Comparison of ENCODE assay signal across 17 cellular contexts in genomic region chr17:32103476-32104113, GRCh38. TPM values are rescaled to one million over a fixed set of nuclear protein-coding genes. Genes with fewer than 3 reads are reported as not detected.
A peak's percentile ranks its signal among the peaks of the same experiment; 100 is the strongest.
DNase-seq lines count a peak whose midpoint lies in the region; ATAC-seq and TF ChIP-seq lines count a peak whose summit lies in the region.
"Had no signal": no experiment of that assay in that cellular context is flagged by ENCODE, and none has a peak within 500 bp of the region (broad histone marks: within the 10 kb centered on the region; RNA-seq: fewer than 3 reads in every experiment).

No MANE protein-coding gene starts in this region.

- H3K27me3 ChIP-seq in brain microvascular endothelial cell (replicated peaks): no peaks in the 10 kb centered on the region
- H3K27me3 ChIP-seq: vagina had no signal

- peaks cover 1% of the 10 kb centered on the region for H3K27me3 Mint-ChIP-seq in activated CD4-positive, alpha-beta memory T cell treated with anti-CD3 and anti-CD28 coated beads, Interleukin-2, amount 10 ng/mL, durations not matched to agents 7 days and 5 days
- no peaks in the 10 kb centered on the region for H3K27me3 Mint-ChIP-seq in activated CD4-positive, alpha-beta memory T cell treated with anti-CD3 and anti-CD28 coated beads for 36 hours
- no peaks in the 10 kb centered on the region for H3K27me3 Mint-ChIP-seq in natural killer cell treated with Interleukin-12 subunit alpha and Interleukin-12 subunit beta and Interleukin-15 and Interleukin-18, amount 100 ng/mL, for 72 hours

- POLR2A ChIA-PET in activated CD4-positive, alpha-beta memory T cell treated with anti-CD3 and anti-CD28 coated beads, Interleukin-2, amount 10 ng/mL, durations not matched to agents 7 days and 5 days (lab: Charles Lee): interaction anchor here (1.1 kb wide), 1 partner anchor 24 kb away, joined by 3 read pairs; no protein-coding TSS in a partner anchor
- POLR2A ChIA-PET in activated CD4-positive, alpha-beta memory T cell treated with anti-CD3 and anti-CD28 coated beads for 36 hours (lab: Charles Lee): no interaction called here

- H3K27ac ChIP-seq in brain microvascular endothelial cell: peak overlapping the region; percentile 62
- H3K27ac ChIP-seq: lower lobe of right lung, SK-N-MC, vagina had no signal

- in situ Hi-C loops in brain microvascular endothelial cell (cut with HindIII; ENCODE audit: low pct_ligation_motif_present, low sequenced_read_pairs): no loop called here

- CTCF ChIA-PET in activated CD4-positive, alpha-beta memory T cell treated with anti-CD3 and anti-CD28 coated beads, Interleukin-2, amount 10 ng/mL, durations not matched to agents 7 days and 5 days (lab: Charles Lee): interaction anchor here (0.9 to 1.1 kb wide), 2 partner anchors 25 to 32 kb away, joined by 3 to 4 read pairs; no protein-coding TSS in a partner anchor
- CTCF ChIA-PET in activated CD4-positive, alpha-beta memory T cell treated with anti-CD3 and anti-CD28 coated beads for 36 hours (lab: Charles Lee): no interaction called here

- H3K36me3 ChIP-seq in brain microvascular endothelial cell (replicated peaks): no peaks in the 10 kb centered on the region
- H3K36me3 ChIP-seq: lower lobe of right lung, vagina had no signal

- no peaks in the 10 kb centered on the region for H3K9me3 Mint-ChIP-seq in activated CD4-positive, alpha-beta memory T cell treated with anti-CD3 and anti-CD28 coated beads, Interleukin-2, amount 10 ng/mL, durations not matched to agents 7 days and 5 days
- no peaks in the 10 kb centered on the region for H3K9me3 Mint-ChIP-seq in activated CD4-positive, alpha-beta memory T cell treated with anti-CD3 and anti-CD28 coated beads for 36 hours
- H3K9me3 Mint-ChIP-seq in natural killer cell treated with Interleukin-12 subunit alpha and Interleukin-12 subunit beta and Interleukin-15 and Interleukin-18, amount 100 ng/mL, for 72 hours: no peaks in the 10 kb centered on the region
- H3K9me3 Mint-ChIP-seq: HFFc6, IgD-negative memory B cell had no signal

- intact Hi-C loops in activated CD4-positive, alpha-beta memory T cell treated with anti-CD3 and anti-CD28 coated beads for 36 hours (cut with micrococcal nuclease): no loop called here

- H3K4me3 ChIP-seq in brain microvascular endothelial cell (ENCODE audit: low read depth, low read length): no peak overlapping the region
- H3K4me3 ChIP-seq: lower lobe of right lung, SK-N-MC, vagina had no signal

- no peak for TF ChIP-seq CTCF in brain microvascular endothelial cell (IDR thresholded peaks at IDR 0.05; ENCODE audit: low read depth, low read length, missing control alignments)

- H3K4me3 Mint-ChIP-seq in activated CD4-positive, alpha-beta memory T cell treated with anti-CD3 and anti-CD28 coated beads, Interleukin-2, amount 10 ng/mL, durations not matched to agents 7 days and 5 days: no peak overlapping the region
- H3K4me3 Mint-ChIP-seq in activated CD4-positive, alpha-beta memory T cell treated with anti-CD3 and anti-CD28 coated beads for 36 hours: no peak overlapping the region
- H3K4me3 Mint-ChIP-seq in natural killer cell treated with Interleukin-12 subunit alpha and Interleukin-12 subunit beta and Interleukin-15 and Interleukin-18, amount 100 ng/mL, for 72 hours: peak overlapping the region; percentile 83
- H3K4me3 Mint-ChIP-seq: HFFc6, IgD-negative memory B cell had no signal

- no peaks in the 10 kb centered on the region for H3K36me3 Mint-ChIP-seq in activated CD4-positive, alpha-beta memory T cell treated with anti-CD3 and anti-CD28 coated beads, Interleukin-2, amount 10 ng/mL, durations not matched to agents 7 days and 5 days (ENCODE audit: low read depth)
- H3K36me3 Mint-ChIP-seq in activated CD4-positive, alpha-beta memory T cell treated with anti-CD3 and anti-CD28 coated beads for 36 hours: no peaks in the 10 kb centered on the region
- H3K36me3 Mint-ChIP-seq in natural killer cell treated with Interleukin-12 subunit alpha and Interleukin-12 subunit beta and Interleukin-15 and Interleukin-18, amount 100 ng/mL, for 72 hours: no peaks in the 10 kb centered on the region
- H3K36me3 Mint-ChIP-seq: IgD-negative memory B cell had no signal

- DNase-seq in activated CD4-positive, alpha-beta memory T cell treated with anti-CD3 and anti-CD28 coated beads, Interleukin-2, amount 10 ng/mL, durations not matched to agents 7 days and 5 days: no peak
- no peak for DNase-seq in activated CD4-positive, alpha-beta memory T cell treated with anti-CD3 and anti-CD28 coated beads for 36 hours
- DNase-seq in GM03348 (ENCODE audit: low spot score) (peak; percentile 18), brain microvascular endothelial cell (no peak), OCI-M1 (lab: John Stamatoyannopoulos, UW) (no peak)
- DNase-seq in natural killer cell treated with Interleukin-12 subunit alpha and Interleukin-12 subunit beta and Interleukin-15 and Interleukin-18, amount 100 ng/mL, for 72 hours (ENCODE audit: low spot score): no peak
- DNase-seq: EL; HFFc6; lower lobe of right lung; NCI-H187; NCI-H748 treated with DMSO at 0.1 percent for 48 hours; stimulated activated CD4-positive, alpha-beta T cell treated with anti-CD3 and anti-CD28 coated beads, Interleukin-15, amount 100 ng/mL, for 24 hours had no signal

- peaks cover 29% of the 10 kb centered on the region for H3K4me1 Mint-ChIP-seq in activated CD4-positive, alpha-beta memory T cell treated with anti-CD3 and anti-CD28 coated beads, Interleukin-2, amount 10 ng/mL, durations not matched to agents 7 days and 5 days
- peaks cover 22% of the 10 kb centered on the region for H3K4me1 Mint-ChIP-seq in activated CD4-positive, alpha-beta memory T cell treated with anti-CD3 and anti-CD28 coated beads for 36 hours (ENCODE audit: low read depth)
- peaks cover 34 to 37% of the 10 kb centered on the region in 2 donors for H3K4me1 Mint-ChIP-seq in natural killer cell treated with Interleukin-12 subunit alpha and Interleukin-12 subunit beta and Interleukin-15 and Interleukin-18, amount 100 ng/mL, for 72 hours (ENCODE audit: low read depth in 2 of 2)

- ATAC-seq in natural killer cell treated with Interleukin-12 subunit alpha and Interleukin-12 subunit beta and Interleukin-15 and Interleukin-18, amount 100 ng/mL, for 72 hours: no peak
- ATAC-seq in GM18511 (IDR thresholded peaks at IDR 0.05; ENCODE audit: unreplicated experiment) (no peak), HG03159 (IDR thresholded peaks at IDR 0.05; ENCODE audit: unreplicated experiment) (no peak)

- peak overlapping the region; percentile 61 for H3K27ac Mint-ChIP-seq in activated CD4-positive, alpha-beta memory T cell treated with anti-CD3 and anti-CD28 coated beads, Interleukin-2, amount 10 ng/mL, durations not matched to agents 7 days and 5 days
- no peak overlapping the region for H3K27ac Mint-ChIP-seq in activated CD4-positive, alpha-beta memory T cell treated with anti-CD3 and anti-CD28 coated beads for 36 hours
- H3K27ac Mint-ChIP-seq in natural killer cell treated with Interleukin-12 subunit alpha and Interleukin-12 subunit beta and Interleukin-15 and Interleukin-18, amount 100 ng/mL, for 72 hours: peak overlapping the region; percentile 92 to 93
- H3K27ac Mint-ChIP-seq: HFFc6 had no signal

RNA-seq across cellular contexts. Expression of gene RHOT1, which starts 38.7 kb away (rescaled TPM):
- total RNA-seq in activated CD4-positive, alpha-beta memory T cell treated with anti-CD3 and anti-CD28 coated beads, Interleukin-2, amount 10 ng/mL, durations not matched to agents 7 days and 5 days: 10 to 100 TPM; 26.0 to 26.4 TPM
- 10 to 100 TPM; 22.9 to 24.4 TPM for total RNA-seq in activated CD4-positive, alpha-beta memory T cell treated with anti-CD3 and anti-CD28 coated beads for 36 hours
- total RNA-seq in natural killer cell treated with Interleukin-12 subunit alpha and Interleukin-12 subunit beta and Interleukin-15 and Interleukin-18, amount 100 ng/mL, for 72 hours: 10 to 100 TPM; 25.2 to 27.1 TPM
